In genomic region chr18:69882965-69883668, GRCh38 we compare ENCODE assay signal across 13 cellular contexts.
DNase-seq lines count a peak whose midpoint lies in the region; ATAC-seq, FAIRE-seq and TF ChIP-seq lines count a peak whose summit lies in the region.
"Had no signal": no experiment of that assay in that cellular context is flagged by ENCODE, and none has a peak within 500 bp of the region (broad histone marks: within the 10 kb centered on the region; RNA-seq: fewer than 3 reads in every experiment).

No MANE protein-coding gene starts in this region.

- peaks cover 54% of the 10 kb centered on the region for H3K4me1 Mint-ChIP-seq in activated CD8-positive, alpha-beta T cell treated with anti-CD3 and anti-CD28 coated beads for 36 hours (ENCODE audit: low read depth)
- H3K4me1 Mint-ChIP-seq in activated CD8-positive, alpha-beta T cell treated with anti-CD3 and anti-CD28 coated beads, Interleukin-2, amount 10 ng/mL, durations not matched to agents 7 days and 5 days (ENCODE audit: low read depth), result peaks cover 41% of the 10 kb centered on the region
- H3K4me1 Mint-ChIP-seq in osteocyte (ENCODE audit: unreplicated experiment), result peaks cover 29% of the 10 kb centered on the region
- H3K4me1 Mint-ChIP-seq in endothelial cell (ENCODE audit: unreplicated experiment), result peaks cover 10% of the 10 kb centered on the region

- POLR2A ChIA-PET in activated CD8-positive, alpha-beta T cell treated with anti-CD3 and anti-CD28 coated beads for 36 hours (lab: Charles Lee), result interaction anchor here (1.1 kb wide), 1 partner anchor 15 kb away, joined by 3 read pairs; no protein-coding TSS in a partner anchor
- POLR2A ChIA-PET in activated CD8-positive, alpha-beta T cell treated with anti-CD3 and anti-CD28 coated beads, Interleukin-2, amount 10 ng/mL, durations not matched to agents 7 days and 5 days (lab: Charles Lee), result no interaction called here

- no peak for TF ChIP-seq CTCF in activated CD8-positive, alpha-beta T cell treated with anti-CD3 and anti-CD28 coated beads for 36 hours (IDR thresholded peaks at IDR 0.05)
- TF ChIP-seq CTCF in osteocyte (IDR thresholded peaks at IDR 0.05), result no peak
- TF ChIP-seq CTCF in D721Med (IDR thresholded peaks at IDR 0.05; ENCODE audit: insufficient read depth, missing control alignments), result no peak
- no peak for TF ChIP-seq CTCF in endothelial cell (IDR thresholded peaks at IDR 0.05; ENCODE audit: unreplicated experiment)

- H3K27ac Mint-ChIP-seq in activated CD8-positive, alpha-beta T cell treated with anti-CD3 and anti-CD28 coated beads for 36 hours, result peak overlapping the region; percentile 43
- no peak overlapping the region for H3K27ac Mint-ChIP-seq in activated CD8-positive, alpha-beta T cell treated with anti-CD3 and anti-CD28 coated beads, Interleukin-2, amount 10 ng/mL, durations not matched to agents 7 days and 5 days
- H3K27ac Mint-ChIP-seq in osteocyte (ENCODE audit: unreplicated experiment), result peak overlapping the region; percentile 27
- no peak overlapping the region for H3K27ac Mint-ChIP-seq in endothelial cell (ENCODE audit: unreplicated experiment)

- CTCF ChIA-PET in activated CD8-positive, alpha-beta T cell treated with anti-CD3 and anti-CD28 coated beads for 36 hours (lab: Charles Lee), result interaction anchor here (0.9 kb wide), 1 partner anchor 20 kb away, joined by 3 read pairs; no protein-coding TSS in a partner anchor
- CTCF ChIA-PET in activated CD8-positive, alpha-beta T cell treated with anti-CD3 and anti-CD28 coated beads, Interleukin-2, amount 10 ng/mL, durations not matched to agents 7 days and 5 days (lab: Charles Lee), result no interaction called here

- peaks cover 39% of the 10 kb centered on the region for H3K36me3 Mint-ChIP-seq in activated CD8-positive, alpha-beta T cell treated with anti-CD3 and anti-CD28 coated beads for 36 hours (ENCODE audit: low read depth)
- H3K36me3 Mint-ChIP-seq in activated CD8-positive, alpha-beta T cell treated with anti-CD3 and anti-CD28 coated beads, Interleukin-2, amount 10 ng/mL, durations not matched to agents 7 days and 5 days (ENCODE audit: low read depth), result peaks cover 54% of the 10 kb centered on the region
- H3K36me3 Mint-ChIP-seq in osteocyte (ENCODE audit: unreplicated experiment), result peaks cover 2% of the 10 kb centered on the region
- no peaks in the 10 kb centered on the region for H3K36me3 Mint-ChIP-seq in endothelial cell (ENCODE audit: low read depth, unreplicated experiment)

- no peak for DNase-seq in activated CD8-positive, alpha-beta T cell treated with anti-CD3 and anti-CD28 coated beads for 36 hours
- DNase-seq in activated CD8-positive, alpha-beta T cell treated with anti-CD3 and anti-CD28 coated beads, Interleukin-2, amount 10 ng/mL, durations not matched to agents 7 days and 5 days, result no peak
- DNase-seq in osteocyte (ENCODE audit: extremely low spot score, unreplicated experiment) (no peak), D721Med (ENCODE audit: insufficient read length, low spot score) (no peak), endothelial cell (ENCODE audit: low spot score) (no peak), medulla oblongata (ENCODE audit: extremely low spot score) (no peak)
- DNase-seq: effector memory CD8-positive, alpha-beta T cell; NCI-H1105; OCI-M1; stimulated activated CD4-positive, alpha-beta T cell treated with anti-CD3 and anti-CD28 coated beads, Interleukin-4, amount 100 ng/mL, for 4 hours had no signal

- intact Hi-C loops in activated CD8-positive, alpha-beta T cell treated with anti-CD3 and anti-CD28 coated beads for 36 hours (cut with micrococcal nuclease), result no loop called here

- no peak overlapping the region for H3K4me3 Mint-ChIP-seq in activated CD8-positive, alpha-beta T cell treated with anti-CD3 and anti-CD28 coated beads for 36 hours
- no peak overlapping the region for H3K4me3 Mint-ChIP-seq in activated CD8-positive, alpha-beta T cell treated with anti-CD3 and anti-CD28 coated beads, Interleukin-2, amount 10 ng/mL, durations not matched to agents 7 days and 5 days
- H3K4me3 Mint-ChIP-seq in osteocyte (ENCODE audit: unreplicated experiment) (no peak overlapping the region), endothelial cell (ENCODE audit: unreplicated experiment) (no peak overlapping the region)
- H3K4me3 Mint-ChIP-seq: effector memory CD8-positive, alpha-beta T cell had no signal

- no peak for ATAC-seq in activated CD8-positive, alpha-beta T cell treated with anti-CD3 and anti-CD28 coated beads for 36 hours
- ATAC-seq in activated CD8-positive, alpha-beta T cell treated with anti-CD3 and anti-CD28 coated beads, Interleukin-2, amount 10 ng/mL, durations not matched to agents 7 days and 5 days, result no peak
- ATAC-seq in GM21825 (IDR thresholded peaks at IDR 0.05; ENCODE audit: unreplicated experiment), result peak; percentile 44
- ATAC-seq in HG03457 (IDR thresholded peaks at IDR 0.05; ENCODE audit: unreplicated experiment), result peak; percentile 35
- ATAC-seq: effector memory CD8-positive, alpha-beta T cell had no signal

- FAIRE-seq in D721Med (lab: Jason Lieb, UNC), result no peak
- FAIRE-seq: urothelium cell line had no signal

- peaks cover 6% of the 10 kb centered on the region for H3K9me3 Mint-ChIP-seq in activated CD8-positive, alpha-beta T cell treated with anti-CD3 and anti-CD28 coated beads for 36 hours
- H3K9me3 Mint-ChIP-seq in activated CD8-positive, alpha-beta T cell treated with anti-CD3 and anti-CD28 coated beads, Interleukin-2, amount 10 ng/mL, durations not matched to agents 7 days and 5 days (ENCODE audit: insufficient read depth), result peaks cover 13% of the 10 kb centered on the region
- H3K9me3 Mint-ChIP-seq in osteocyte (ENCODE audit: unreplicated experiment) (peaks cover 3% of the 10 kb centered on the region), endothelial cell (ENCODE audit: unreplicated experiment) (no peaks in the 10 kb centered on the region)
- H3K9me3 Mint-ChIP-seq: effector memory CD8-positive, alpha-beta T cell had no signal

- no peaks in the 10 kb centered on the region for H3K27me3 Mint-ChIP-seq in activated CD8-positive, alpha-beta T cell treated with anti-CD3 and anti-CD28 coated beads for 36 hours
- no peaks in the 10 kb centered on the region for H3K27me3 Mint-ChIP-seq in activated CD8-positive, alpha-beta T cell treated with anti-CD3 and anti-CD28 coated beads, Interleukin-2, amount 10 ng/mL, durations not matched to agents 7 days and 5 days (ENCODE audit: low read depth)
- no peaks in the 10 kb centered on the region for H3K27me3 Mint-ChIP-seq in osteocyte (ENCODE audit: unreplicated experiment)
- H3K27me3 Mint-ChIP-seq in endothelial cell (ENCODE audit: unreplicated experiment), result no peaks in the 10 kb centered on the region

Comparison
In these comparisons a context has a peak if more than half of its experiments do, and no peak if none do; other contexts are left out.
1. H3K27ac Mint-ChIP-seq: peak in activated CD8-positive, alpha-beta T cell treated with anti-CD3 and anti-CD28 coated beads for 36 hours (single experiment) and osteocyte (single experiment); none in activated CD8-positive, alpha-beta T cell treated with anti-CD3 and anti-CD28 coated beads, Interleukin-2, amount 10 ng/mL, durations not matched to agents 7 days and 5 days (single experiment) and endothelial cell (single experiment).
2. ATAC-seq: peak in GM21825 (single experiment) and HG03457 (single experiment); none in activated CD8-positive, alpha-beta T cell treated with anti-CD3 and anti-CD28 coated beads for 36 hours (single experiment) and activated CD8-positive, alpha-beta T cell treated with anti-CD3 and anti-CD28 coated beads, Interleukin-2, amount 10 ng/mL, durations not matched to agents 7 days and 5 days (single experiment).